ENCODE assay signal across 16 cellular contexts in the genomic region with DNA sequence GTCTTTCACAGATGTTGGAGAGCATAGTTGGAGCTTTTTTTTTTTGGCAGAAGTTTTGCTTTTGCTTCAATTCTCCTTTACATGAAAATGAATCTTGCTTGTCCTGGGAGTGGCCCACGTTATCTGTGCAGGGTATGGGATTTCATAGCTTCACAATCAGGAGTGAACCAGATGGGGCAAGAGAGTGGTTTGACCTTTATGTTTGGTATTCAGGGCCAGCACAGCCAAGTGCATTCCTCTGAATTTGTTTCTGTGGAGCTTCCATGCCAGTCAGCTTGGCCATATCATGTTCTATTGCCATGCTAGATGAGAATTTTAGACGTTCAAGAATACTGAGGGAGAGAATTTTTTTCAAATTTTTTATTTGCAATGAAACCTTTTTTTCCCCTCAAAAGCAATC.
DNase-seq lines count a peak whose midpoint lies in the region; ATAC-seq and TF ChIP-seq lines count a peak whose summit lies in the region.
"Had no signal": no experiment of that assay in that cellular context is flagged by ENCODE, and none has a peak within 500 bp of the region (broad histone marks: within the 10 kb centered on the region; RNA-seq: fewer than 3 reads in every experiment).

No MANE protein-coding gene starts in this region.

- H3K27me3 ChIP-seq in SK-N-SH (ENCODE audit: insufficient read depth) (no peaks in the 10 kb centered on the region), endodermal cell (ENCODE audit: control insufficient read depth, insufficient read depth, low read length, poor library complexity, severe bottlenecking) (no peaks in the 10 kb centered on the region), neural progenitor cell (no peaks in the 10 kb centered on the region), aorta (ENCODE audit: control insufficient read depth in 1 of 2, insufficient read depth in 2 of 2, low read length in 1 of 2) (no peaks in the 10 kb centered on the region)
- H3K27me3 ChIP-seq: gastroesophageal sphincter, spleen had no signal

- peak; percentile 58 for DNase-seq in EL
- no peak for DNase-seq in SK-N-SH
- DNase-seq in endodermal cell: no peak
- DNase-seq in neural progenitor cell (ENCODE audit: low spot score): no peak
- DNase-seq in aorta: no peak
- DNase-seq: activated CD4-positive, alpha-beta T cell treated with anti-CD3 and anti-CD28 coated beads, Interleukin-2, amount 10 ng/mL, durations not matched to agents 24 days and 14 days; activated effector memory CD4-positive, alpha-beta T cell treated with Interleukin-2 at 50 U/mL for 16 hours; NCI-H1694 treated with DMSO at 0.1 percent for 48 hours; spleen had no signal

- H3K9me3 ChIP-seq in SK-N-SH: no peaks in the 10 kb centered on the region
- no peaks in the 10 kb centered on the region for H3K9me3 ChIP-seq in endodermal cell (ENCODE audit: control insufficient read depth, low read length)
- no peaks in the 10 kb centered on the region for H3K9me3 ChIP-seq in neural progenitor cell (ENCODE audit: low read depth)
- no peaks in the 10 kb centered on the region for H3K9me3 ChIP-seq in aorta (ENCODE audit: control insufficient read depth, low read length)
- H3K9me3 ChIP-seq: gastroesophageal sphincter, spleen had no signal

- H3F3A ChIP-seq in SK-N-SH (replicated peaks; ENCODE audit: insufficient read depth) (no peaks in the 10 kb centered on the region), neural progenitor cell (ENCODE audit: low read depth) (peaks cover 28% of the 10 kb centered on the region)

- TF ChIP-seq EP300 in SK-N-SH (IDR thresholded peaks at IDR 0.05; ENCODE audit: borderline replicate concordance in 1 of 2, low read depth in 1 of 2, low read length in 1 of 2): no peak

- H3K27ac Mint-ChIP-seq in endodermal cell: no peak overlapping the region
- peak overlapping the region; percentile 97 for H3K27ac Mint-ChIP-seq in neural progenitor cell
- H3K27ac Mint-ChIP-seq: activated CD4-positive, alpha-beta T cell treated with anti-CD3 and anti-CD28 coated beads, Interleukin-2, amount 10 ng/mL, durations not matched to agents 24 days and 14 days had no signal

- TF ChIP-seq RAD21 in SK-N-SH (IDR thresholded peaks at IDR 0.05; ENCODE audit: low read length): no peak

- intact Hi-C loops in aorta (cut with DNase I): no loop called here

- no peaks in the 10 kb centered on the region for H3K4me1 Mint-ChIP-seq in endodermal cell
- H3K4me1 Mint-ChIP-seq in neural progenitor cell: peaks cover 37% of the 10 kb centered on the region
- H3K4me1 Mint-ChIP-seq: IgD-negative memory B cell had no signal

- no peaks in the 10 kb centered on the region for H4K20me1 ChIP-seq in SK-N-SH (ENCODE audit: insufficient read depth)
- peaks cover 14% of the 10 kb centered on the region for H4K20me1 ChIP-seq in neural progenitor cell (ENCODE audit: low read depth)

- no peak overlapping the region for H3K4me3 Mint-ChIP-seq in endodermal cell
- H3K4me3 Mint-ChIP-seq in neural progenitor cell: no peak overlapping the region
- H3K4me3 Mint-ChIP-seq: activated CD4-positive, alpha-beta T cell treated with anti-CD3 and anti-CD28 coated beads, Interleukin-2, amount 10 ng/mL, durations not matched to agents 24 days and 14 days had no signal

- H3K36me3 Mint-ChIP-seq in endodermal cell (ENCODE audit: low read depth) (peaks cover 3% of the 10 kb centered on the region), neural progenitor cell (peaks cover 23% of the 10 kb centered on the region)
- H3K36me3 Mint-ChIP-seq: IgD-negative memory B cell had no signal

- no peaks in the 10 kb centered on the region for H3K36me3 ChIP-seq in SK-N-SH (replicated peaks in 1 of 2; ENCODE audit: control insufficient read depth in 1 of 2, insufficient read depth in 2 of 2, low read length in 1 of 2)
- no peaks in the 10 kb centered on the region for H3K36me3 ChIP-seq in endodermal cell (ENCODE audit: control insufficient read depth, insufficient read depth, low read length)
- no peaks in the 10 kb centered on the region for H3K36me3 ChIP-seq in neural progenitor cell
- H3K36me3 ChIP-seq in aorta (ENCODE audit: control insufficient read depth in 1 of 2, insufficient read depth in 2 of 2, low read length in 1 of 2): no peaks in the 10 kb centered on the region
- H3K36me3 ChIP-seq: spleen had no signal

- H3K4me1 ChIP-seq in SK-N-SH (ENCODE audit: control insufficient read depth in 1 of 2, insufficient read depth in 2 of 2, low read depth in 1 of 2, low read length in 1 of 2): no peaks in the 10 kb centered on the region
- no peaks in the 10 kb centered on the region for H3K4me1 ChIP-seq in endodermal cell (ENCODE audit: control insufficient read depth, insufficient read depth, low read length)
- peaks cover 22% of the 10 kb centered on the region for H3K4me1 ChIP-seq in neural progenitor cell
- H3K4me1 ChIP-seq in aorta (ENCODE audit: control insufficient read depth in 1 of 2, insufficient read depth in 2 of 2, low read length in 2 of 2): no peaks in the 10 kb centered on the region
- H3K4me1 ChIP-seq: gastroesophageal sphincter, spleen had no signal

- H3K9me2 ChIP-seq in SK-N-SH: no peaks in the 10 kb centered on the region

- H3K9me3 Mint-ChIP-seq in endodermal cell: no peaks in the 10 kb centered on the region
- no peaks in the 10 kb centered on the region for H3K9me3 Mint-ChIP-seq in neural progenitor cell
- H3K9me3 Mint-ChIP-seq: activated CD4-positive, alpha-beta T cell treated with anti-CD3 and anti-CD28 coated beads, Interleukin-2, amount 10 ng/mL, durations not matched to agents 24 days and 14 days; IgD-negative memory B cell had no signal

- WGBS in SK-N-SH (ENCODE audit: low lambda C conversion rate): 63% methylated on average over 2 of the region's 2 CpGs
- WGBS in endodermal cell (ENCODE audit: insufficient coverage in 1 of 2, insufficient read length in 1 of 2), 2 experiments: 99 to 100% methylated on average over 1 to 2 of the region's 2 CpGs
- WGBS in aorta, 2 donors: 77 to 83% methylated on average over 2 of the region's 2 CpGs

- H3K79me2 ChIP-seq in SK-N-SH (ENCODE audit: insufficient read depth) (no peaks in the 10 kb centered on the region), neural progenitor cell (ENCODE audit: low read depth) (no peaks in the 10 kb centered on the region)

- no peak overlapping the region for H3K4me2 ChIP-seq in SK-N-SH
- peak overlapping the region; percentile 69 for H3K4me2 ChIP-seq in neural progenitor cell

- TF ChIP-seq CTCF in SK-N-SH (IDR thresholded peaks at IDR 0.05) (no peak), endodermal cell (conservative IDR thresholded peaks at IDR 0.05) (no peak), neural progenitor cell (IDR thresholded peaks at IDR 0.05) (no peak)

- POLR2A ChIA-PET in SK-N-SH (lab: Yijun Ruan, JAX): no interaction called here

- H3K9ac ChIP-seq in SK-N-SH (no peak overlapping the region), endodermal cell (ENCODE audit: extremely low read depth, low read length, poor library complexity, severe bottlenecking) (no peak overlapping the region), neural progenitor cell (no peak overlapping the region)

- no peak overlapping the region for H2AFZ ChIP-seq in SK-N-SH (ENCODE audit: low read depth)
- H2AFZ ChIP-seq in neural progenitor cell (replicated peaks): no peak overlapping the region

- no peaks in the 10 kb centered on the region for H3K27me3 Mint-ChIP-seq in endodermal cell (ENCODE audit: insufficient read depth)
- H3K27me3 Mint-ChIP-seq in neural progenitor cell (ENCODE audit: insufficient read depth, low read depth): peaks cover 2% of the 10 kb centered on the region
- H3K27me3 Mint-ChIP-seq: activated CD4-positive, alpha-beta T cell treated with anti-CD3 and anti-CD28 coated beads, Interleukin-2, amount 10 ng/mL, durations not matched to agents 24 days and 14 days; IgD-negative memory B cell had no signal

- CTCF ChIA-PET in SK-N-SH (lab: Yijun Ruan, JAX): interaction anchor here (1.0 kb wide), 1 partner anchor 13 kb away, joined by 3 read pairs; no protein-coding TSS in a partner anchor

- ATAC-seq in GM18867 (IDR thresholded peaks at IDR 0.05; ENCODE audit: unreplicated experiment) (no peak), HG02610 (IDR thresholded peaks at IDR 0.05; ENCODE audit: unreplicated experiment) (no peak), GM19023 (IDR thresholded peaks at IDR 0.05; ENCODE audit: unreplicated experiment) (no peak), aorta (ENCODE audit: low FRiP score) (no peak)
- ATAC-seq: gastroesophageal sphincter, left lobe of liver, Panc1 had no signal

- no peak overlapping the region for H3K4me3 ChIP-seq in SK-N-SH (ENCODE audit: low read depth in 2 of 2, low read length in 1 of 2)
- H3K4me3 ChIP-seq in endodermal cell (ENCODE audit: low read length): no peak overlapping the region
- no peak overlapping the region for H3K4me3 ChIP-seq in neural progenitor cell
- no peak overlapping the region for H3K4me3 ChIP-seq in aorta (ENCODE audit: low read length in 2 of 2)
- H3K4me3 ChIP-seq: gastroesophageal sphincter, spleen had no signal

- H3K27ac ChIP-seq in SK-N-SH (ENCODE audit: low read depth in 2 of 2, low read length in 1 of 2) (no peak overlapping the region), endodermal cell (ENCODE audit: low read depth, low read length) (peak overlapping the region; percentile 80), neural progenitor cell (peak overlapping the region; percentile 71), aorta (ENCODE audit: low read depth in 1 of 2, low read length in 2 of 2) (no peak overlapping the region)
- H3K27ac ChIP-seq: gastroesophageal sphincter, spleen had no signal

TF ChIP-seq in SK-N-SH, 30 proteins besides CTCF, POLR2A, EP300 and RAD21:
- TF ChIP-seq ELF1 (IDR thresholded peaks at IDR 0.05): no peak
- TF ChIP-seq TCF12 (IDR thresholded peaks at IDR 0.05): peak; percentile 43
TF ChIP-seq in SK-N-SH: peak in this region for 1.

Comparison
In these comparisons a context has a peak if more than half of its experiments do, and no peak if none do; other contexts are left out.
1. H3K27ac ChIP-seq: peak in endodermal cell (single experiment) and neural progenitor cell (single experiment); none in SK-N-SH (0 of 2) and aorta (0 of 2).